In the genomic region with DNA sequence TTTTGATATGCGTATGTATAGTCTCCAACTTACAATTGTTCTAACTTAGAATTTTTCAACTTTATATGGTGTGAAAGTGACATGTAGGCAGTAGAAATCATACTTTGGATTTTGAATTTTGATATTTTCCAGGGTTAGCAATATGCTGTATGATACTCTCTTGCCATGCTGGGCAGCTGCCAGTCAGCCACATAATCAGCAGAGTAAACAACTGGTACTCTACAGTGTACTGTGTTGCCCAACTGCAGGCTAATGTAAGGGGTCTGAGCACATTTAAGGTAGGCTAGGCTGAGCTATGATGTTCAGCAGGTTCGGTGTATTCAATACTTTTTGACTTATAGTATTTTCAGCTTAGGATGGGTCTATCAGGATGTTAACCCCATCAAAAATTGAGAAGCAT, we compare ENCODE assay signal across 2 cellular contexts.
TF ChIP-seq lines count a peak whose summit lies in the region.

No MANE protein-coding gene starts in this region.

TF ChIP-seq in liver, 16 proteins besides CTCF, POLR2A, EP300 and RAD21 (continued from another document):
- TF ChIP-seq EGR1 (IDR thresholded peaks at IDR 0.05; ENCODE audit: low read depth in 2 of 2) (no peak), SP1 (IDR thresholded peaks at IDR 0.05) (no peak), YY1 (IDR thresholded peaks at IDR 0.05) (no peak), FOXA2 (IDR thresholded peaks at IDR 0.05) (peak; percentile 13)
- TF ChIP-seq, protein P1, sequence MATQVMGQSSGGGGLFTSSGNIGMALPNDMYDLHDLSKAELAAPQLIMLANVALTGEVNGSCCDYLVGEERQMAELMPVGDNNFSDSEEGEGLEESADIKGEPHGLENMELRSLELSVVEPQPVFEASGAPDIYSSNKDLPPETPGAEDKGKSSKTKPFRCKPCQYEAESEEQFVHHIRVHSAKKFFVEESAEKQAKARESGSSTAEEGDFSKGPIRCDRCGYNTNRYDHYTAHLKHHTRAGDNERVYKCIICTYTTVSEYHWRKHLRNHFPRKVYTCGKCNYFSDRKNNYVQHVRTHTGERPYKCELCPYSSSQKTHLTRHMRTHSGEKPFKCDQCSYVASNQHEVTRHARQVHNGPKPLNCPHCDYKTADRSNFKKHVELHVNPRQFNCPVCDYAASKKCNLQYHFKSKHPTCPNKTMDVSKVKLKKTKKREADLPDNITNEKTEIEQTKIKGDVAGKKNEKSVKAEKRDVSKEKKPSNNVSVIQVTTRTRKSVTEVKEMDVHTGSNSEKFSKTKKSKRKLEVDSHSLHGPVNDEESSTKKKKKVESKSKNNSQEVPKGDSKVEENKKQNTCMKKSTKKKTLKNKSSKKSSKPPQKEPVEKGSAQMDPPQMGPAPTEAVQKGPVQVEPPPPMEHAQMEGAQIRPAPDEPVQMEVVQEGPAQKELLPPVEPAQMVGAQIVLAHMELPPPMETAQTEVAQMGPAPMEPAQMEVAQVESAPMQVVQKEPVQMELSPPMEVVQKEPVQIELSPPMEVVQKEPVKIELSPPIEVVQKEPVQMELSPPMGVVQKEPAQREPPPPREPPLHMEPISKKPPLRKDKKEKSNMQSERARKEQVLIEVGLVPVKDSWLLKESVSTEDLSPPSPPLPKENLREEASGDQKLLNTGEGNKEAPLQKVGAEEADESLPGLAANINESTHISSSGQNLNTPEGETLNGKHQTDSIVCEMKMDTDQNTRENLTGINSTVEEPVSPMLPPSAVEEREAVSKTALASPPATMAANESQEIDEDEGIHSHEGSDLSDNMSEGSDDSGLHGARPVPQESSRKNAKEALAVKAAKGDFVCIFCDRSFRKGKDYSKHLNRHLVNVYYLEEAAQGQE (IDR thresholded peaks at IDR 0.05) = no peak

TF ChIP-seq in HepG2, 621 proteins besides CTCF, POLR2A, EP300 and RAD21 (continued from another document):
- TF ChIP-seq ZC3H13 (CRISPR knock-in tag; IDR thresholded peaks at IDR 0.05) (no peak), ZNF781 (CRISPR knock-in tag; IDR thresholded peaks at IDR 0.05; ENCODE audit: borderline replicate concordance, not compliant biosample characterization) (no peak)
